ENCODE assay signal across 18 cellular contexts in genomic region chr5:15254607-15255006, GRCh38.
DNase-seq lines count a peak whose midpoint lies in the region; ATAC-seq and TF ChIP-seq lines count a peak whose summit lies in the region.
"Had no signal": no experiment of that assay in that cellular context is flagged by ENCODE, and none has a peak within 500 bp of the region (broad histone marks: within the 10 kb centered on the region; RNA-seq: fewer than 3 reads in every experiment).

No MANE protein-coding gene starts in this region.

- 84% methylated on average over 3 of the region's 3 CpGs; no CpG with 5 or more reads in 1 of the 2 experiments for WGBS in IMR-90 (ENCODE audit: extremely low coverage in 2 of 2, insufficient read length in 1 of 2), 2 experiments

- BruUV-seq in IMR-90 (replicated peaks; lab: Mats Ljungman, UMichigan) = no TSS peak

- H2BK20ac ChIP-seq in IMR-90 (ENCODE audit: low read depth, low read length) = no peak overlapping the region

- H3K27ac ChIP-seq in IMR-90 (ENCODE audit: insufficient read depth, low read length) = no peak overlapping the region
- H3K27ac ChIP-seq: A549, Peyer's patch had no signal

- H3K4me3 ChIP-seq in AG10803 (ENCODE audit: low read length) (no peak overlapping the region), IMR-90 (ENCODE audit: insufficient read depth, low read depth, low read length) (no peak overlapping the region), foreskin fibroblast (ENCODE audit: low read depth in 1 of 2, low read length in 2 of 2) (no peak overlapping the region)
- H3K4me3 ChIP-seq: A549, Peyer's patch had no signal

- H3K4ac ChIP-seq in IMR-90 (ENCODE audit: low read depth, low read length) = no peak overlapping the region

- H4K91ac ChIP-seq in IMR-90 (ENCODE audit: insufficient read depth, low read depth, low read length) = no peak overlapping the region

- TF ChIP-seq POLR2A in IMR-90 (IDR thresholded peaks at IDR 0.05; ENCODE audit: low read depth, low read length) = no peak

- no peaks in the 10 kb centered on the region for H3K79me1 ChIP-seq in IMR-90 (ENCODE audit: low read depth in 1 of 2, low read length in 2 of 2)

- no peak overlapping the region for H3K9ac ChIP-seq in IMR-90 (ENCODE audit: low read depth, low read length)

- no peaks in the 10 kb centered on the region for H3K36me3 Mint-ChIP-seq in chondrocyte (ENCODE audit: low read depth)
- H3K36me3 Mint-ChIP-seq: CD4-positive, alpha-beta memory T cell had no signal

- dilution Hi-C loops in IMR-90 (cut with HindIII; ENCODE audit: low sequenced_read_pairs, unreplicated experiment) = no loop called here

- no peak overlapping the region for H3K4me2 ChIP-seq in IMR-90 (ENCODE audit: low read depth, low read length)
- H3K4me2 ChIP-seq: A549 had no signal

- no peaks in the 10 kb centered on the region for H3K4me1 ChIP-seq in IMR-90 (ENCODE audit: control insufficient read depth, insufficient read depth, low read length)
- H3K4me1 ChIP-seq: A549, BE2C, Peyer's patch had no signal

- H3K36me3 ChIP-seq in IMR-90 (ENCODE audit: control insufficient read depth, insufficient read depth, low read length) = no peaks in the 10 kb centered on the region
- H3K36me3 ChIP-seq: BE2C, Peyer's patch had no signal

- no peak overlapping the region for H4K5ac ChIP-seq in IMR-90 (ENCODE audit: low read depth, low read length)

- no peaks in the 10 kb centered on the region for H3K27me3 Mint-ChIP-seq in chondrocyte (ENCODE audit: low read depth)

- no peak overlapping the region for H3K18ac ChIP-seq in IMR-90 (ENCODE audit: low read depth, low read length)

- no peaks in the 10 kb centered on the region for H3K9me1 ChIP-seq in IMR-90 (ENCODE audit: insufficient read depth, low read length)

- H2AK9ac ChIP-seq in IMR-90 (replicated peaks; ENCODE audit: low read depth, low read length, poor library complexity) = no peak overlapping the region

- H2AK5ac ChIP-seq in IMR-90 (ENCODE audit: low read depth, low read length) = no peak overlapping the region

- no peak overlapping the region for H3K23ac ChIP-seq in IMR-90 (ENCODE audit: low read depth, low read length)

- no peaks in the 10 kb centered on the region for H3K27me3 ChIP-seq in IMR-90 (ENCODE audit: control insufficient read depth, insufficient read depth, low read length)
- H3K27me3 ChIP-seq: Peyer's patch had no signal

- ATAC-seq in IMR-90 (ENCODE audit: low read depth) = no peak
- ATAC-seq in HG03378 (IDR thresholded peaks at IDR 0.05; ENCODE audit: unreplicated experiment) = no peak
- ATAC-seq in HG03460 (IDR thresholded peaks at IDR 0.05; ENCODE audit: unreplicated experiment) = no peak
- ATAC-seq: A549 had no signal

- POLR2A ChIA-PET in IMR-90 (lab: Charles Lee; ENCODE audit: unreplicated experiment) = no interaction called here

- no peak overlapping the region for H2BK120ac ChIP-seq in IMR-90 (ENCODE audit: low read depth, low read length)

- peaks cover 13% of the 10 kb centered on the region for H3K4me1 Mint-ChIP-seq in chondrocyte (ENCODE audit: low read depth)
- H3K4me1 Mint-ChIP-seq: CD4-positive, alpha-beta memory T cell had no signal

- H4K8ac ChIP-seq in IMR-90 (ENCODE audit: low read depth in 2 of 2, low read length in 2 of 2) = no peak overlapping the region

- CTCF ChIA-PET in IMR-90 (lab: Yijun Ruan, JAX) = no interaction called here

- no peak overlapping the region for H3K27ac Mint-ChIP-seq in chondrocyte (ENCODE audit: unreplicated experiment)
- H3K27ac Mint-ChIP-seq: CD4-positive, alpha-beta memory T cell had no signal

- no peak for TF ChIP-seq RAD21 in IMR-90 (IDR thresholded peaks at IDR 0.05; ENCODE audit: low read length)

- H2AFZ ChIP-seq in IMR-90 (replicated peaks; ENCODE audit: low read length, poor library complexity) = no peak overlapping the region

- TF ChIP-seq CTCF in AG10803 (conservative IDR thresholded peaks at IDR 0.05; ENCODE audit: low read length) (no peak), IMR-90 (conservative IDR thresholded peaks at IDR 0.05; ENCODE audit: low read depth, low read length) (no peak), foreskin fibroblast (IDR thresholded peaks at IDR 0.05; ENCODE audit: low read depth, low read length) (no peak), chondrocyte (IDR thresholded peaks at IDR 0.05) (no peak)

- no peak overlapping the region for H2BK5ac ChIP-seq in IMR-90 (ENCODE audit: low read depth, low read length, poor library complexity, severe bottlenecking)

- no peak overlapping the region for H3K4me3 Mint-ChIP-seq in chondrocyte (ENCODE audit: unreplicated experiment)
- H3K4me3 Mint-ChIP-seq: CD4-positive, alpha-beta memory T cell had no signal

- intact Hi-C loops in IMR-90 (cut with micrococcal nuclease) = no loop called here

- H3K9me3 ChIP-seq in IMR-90 (ENCODE audit: control insufficient read depth, insufficient read depth, low read length) = no peaks in the 10 kb centered on the region
- H3K9me3 ChIP-seq: A549, BE2C, Peyer's patch had no signal

- in situ Hi-C loops in IMR-90 (cut with MboI; ENCODE audit: low sequenced_read_pairs) = no loop called here

- DNase-seq in AG10803 (ENCODE audit: low read depth) (peak; percentile 77), IMR-90 (peak; percentile 40), NOMO-1 treated with dmso at 0.1 percent for 144 hours (lab: John Stamatoyannopoulos, UW; ENCODE audit: unreplicated experiment) (peak; percentile 64), foreskin fibroblast (peak; percentile 76 to 86), SHP77 (lab: John Stamatoyannopoulos, UW) (no peak), chondrocyte (ENCODE audit: low spot score) (no peak)
- DNase-seq: BE2C; CD4-positive, alpha-beta memory T cell; DND-41; GF-D8; H7; Kasumi-1; NCI-H1048; Peyer's patch; SHP77 treated with DMSO at 0.1 percent for 48 hours had no signal

- no peaks in the 10 kb centered on the region for H4K20me1 ChIP-seq in IMR-90 (ENCODE audit: insufficient read depth, low read length)

- no peak overlapping the region for H3K14ac ChIP-seq in IMR-90 (replicated peaks; ENCODE audit: low read depth, low read length)

- no peaks in the 10 kb centered on the region for H3K9me3 Mint-ChIP-seq in chondrocyte (ENCODE audit: low read depth)

- no peak overlapping the region for H2BK15ac ChIP-seq in IMR-90 (ENCODE audit: low read depth, low read length)

- H3K56ac ChIP-seq in IMR-90 (ENCODE audit: extremely low read depth, insufficient read depth, low read length) = no peak overlapping the region

TF ChIP-seq in IMR-90, 13 proteins besides CTCF, POLR2A, EP300 and RAD21:
- TF ChIP-seq RCOR1 (IDR thresholded peaks at IDR 0.05; ENCODE audit: insufficient replicate concordance, low read length) = no peak
- TF ChIP-seq CEBPB (IDR thresholded peaks at IDR 0.05; ENCODE audit: low read depth, low read length) = peak; percentile 27; the same call in 1 of the 2 replicates

Comparison
In these comparisons a context has a peak if more than half of its experiments do, and no peak if none do; other contexts are left out.
1. DNase-seq: peak in AG10803 (single experiment), IMR-90 (single experiment), NOMO-1 treated with dmso at 0.1 percent for 144 hours (single experiment) and foreskin fibroblast (2 of 2); none in SHP77 (0 of 2) and chondrocyte (single experiment).